Comparison of ENCODE assay signal across 9 cellular contexts in genomic region chr7:36487756-36488336, GRCh38.
DNase-seq lines count a peak whose midpoint lies in the region; ATAC-seq and TF ChIP-seq lines count a peak whose summit lies in the region.
"Had no signal": no experiment of that assay in that cellular context is flagged by ENCODE, and none has a peak within 500 bp of the region (broad histone marks: within the 10 kb centered on the region; RNA-seq: fewer than 3 reads in every experiment).

No MANE protein-coding gene starts in this region.

- intact Hi-C loops in dorsolateral prefrontal cortex (cut with DNase I): loop anchor here (5.0 to 10.0 kb wide), 5 partner anchors 184 to 709 kb away; no protein-coding TSS in a partner anchor

- H3K36me3 ChIP-seq in SK-N-MC (ENCODE audit: insufficient read depth, low read length): no peaks in the 10 kb centered on the region

- in situ Hi-C loops in G401 (cut with HindIII; ENCODE audit: low sequenced_read_pairs): no loop called here

- H3K27ac ChIP-seq in SK-N-MC (no peak overlapping the region), dorsolateral prefrontal cortex (no peak overlapping the region)
- H3K27ac ChIP-seq: epithelial cell of prostate had no signal

- no peak for ATAC-seq in GM21360 (IDR thresholded peaks at IDR 0.05; ENCODE audit: unreplicated experiment)
- no peak for ATAC-seq in HG03108 (IDR thresholded peaks at IDR 0.05; ENCODE audit: unreplicated experiment)

- H3K9ac ChIP-seq in SK-N-MC (ENCODE audit: insufficient read length): no peak overlapping the region

- peak; percentile 41 to 95 (median 83) for TF ChIP-seq CTCF in dorsolateral prefrontal cortex (IDR thresholded peaks at IDR 0.05 in 54 of 56, conservative IDR thresholded peaks at IDR 0.05 in 2 of 56; ENCODE audit: low read depth in 1 of 56, partially characterized antibody in 56 of 56)

- no peaks in the 10 kb centered on the region for H3K27me3 ChIP-seq in dorsolateral prefrontal cortex

- H3K4me3 ChIP-seq in SK-N-MC: no peak overlapping the region
- no peak overlapping the region for H3K4me3 ChIP-seq in dorsolateral prefrontal cortex

- H3K9me3 ChIP-seq in SK-N-MC (ENCODE audit: low read depth, low read length): no peaks in the 10 kb centered on the region

- peak; percentile 81 for DNase-seq in A172 (ENCODE audit: low spot score)
- peak; percentile 76 for DNase-seq in G401 (ENCODE audit: low spot score)
- peak; percentile 62 to 92 (median 71) for DNase-seq in NCI-H1417 (lab: John Stamatoyannopoulos, UW)
- peak; percentile 22 for DNase-seq in SK-N-MC (ENCODE audit: low read depth, low spot score)
- peak in 1 of 10 donors; percentile 26 for DNase-seq in dorsolateral prefrontal cortex
- peak; percentile 79 for DNase-seq in myocyte (ENCODE audit: low read depth)
